In the genomic region with DNA sequence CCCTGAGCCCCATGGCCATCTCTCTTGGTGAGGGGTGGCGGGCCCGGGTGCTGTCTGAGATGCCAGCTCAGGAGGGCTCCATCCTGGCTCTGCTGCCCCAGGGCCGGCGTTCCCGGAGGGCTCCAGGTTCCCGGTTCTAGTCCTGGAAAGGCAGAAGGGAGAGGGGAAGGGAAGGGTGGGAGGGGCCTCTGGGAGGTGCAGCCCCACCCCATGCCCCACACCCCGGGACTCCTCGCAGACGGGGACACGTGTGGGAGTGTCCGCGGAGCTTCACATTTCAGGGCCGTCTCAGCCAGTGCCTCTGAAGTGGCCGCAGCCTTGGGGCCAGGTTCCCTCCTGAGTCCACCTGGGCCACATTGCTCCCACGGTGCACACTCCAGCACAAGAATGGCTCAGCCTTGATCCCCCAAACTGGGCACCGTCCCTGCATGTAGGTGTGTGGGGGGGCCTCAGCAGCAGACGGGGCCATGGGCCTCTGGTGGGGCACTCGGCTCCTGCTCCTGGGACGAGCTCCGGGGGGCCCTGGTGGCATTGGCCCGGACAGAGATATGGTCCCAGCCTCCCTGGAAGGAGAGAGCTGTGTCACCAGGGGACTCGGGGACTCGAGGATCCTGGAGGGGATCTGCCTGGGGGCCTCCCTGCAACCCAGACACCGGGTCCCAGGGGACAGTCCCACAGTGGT, we compare ENCODE assay signal across 19 cellular contexts. TPM values are rescaled to one million over a fixed set of nuclear protein-coding genes. Genes with fewer than 3 reads are reported as not detected.
DNase-seq lines count a peak whose midpoint lies in the region; ATAC-seq and TF ChIP-seq lines count a peak whose summit lies in the region.
"Had no signal": no experiment of that assay in that cellular context is flagged by ENCODE, and none has a peak within 500 bp of the region (broad histone marks: within the 10 kb centered on the region; RNA-seq: fewer than 3 reads in every experiment).

No MANE protein-coding gene starts in this region.

- 93 to 94% methylated on average over 18 to 24 of the region's 24 CpGs for WGBS in endodermal cell (ENCODE audit: insufficient coverage in 1 of 2, insufficient read length in 1 of 2), 2 experiments

- H3K4me1 Mint-ChIP-seq in chondrocyte (ENCODE audit: low read depth) (peaks cover 15% of the 10 kb centered on the region), endodermal cell (no peaks in the 10 kb centered on the region)

- H3K4me3 ChIP-seq in mucosa of descending colon (no peak overlapping the region), upper lobe of right lung (no peak overlapping the region), endodermal cell (ENCODE audit: low read length) (no peak overlapping the region)

- H3K27me3 ChIP-seq in upper lobe of right lung: no peaks in the 10 kb centered on the region
- no peaks in the 10 kb centered on the region for H3K27me3 ChIP-seq in endodermal cell (ENCODE audit: control insufficient read depth, insufficient read depth, low read length, poor library complexity, severe bottlenecking)

- H3K9me3 ChIP-seq in mucosa of descending colon (no peaks in the 10 kb centered on the region), upper lobe of right lung (no peaks in the 10 kb centered on the region), endodermal cell (ENCODE audit: control insufficient read depth, low read length) (no peaks in the 10 kb centered on the region)

- H3K9ac ChIP-seq in endodermal cell (ENCODE audit: extremely low read depth, low read length, poor library complexity, severe bottlenecking): no peak overlapping the region
- H3K9ac ChIP-seq: KMS-11 had no signal

- intact Hi-C loops in Right ventricle myocardium inferior (cut with DNase I) (no loop called here), cardiac septum (cut with DNase I) (no loop called here), mucosa of descending colon (cut with DNase I, micrococcal nuclease) (no loop called here), upper lobe of right lung (cut with DNase I) (no loop called here)

- H3K27ac Mint-ChIP-seq in chondrocyte (ENCODE audit: unreplicated experiment) (no peak overlapping the region), endodermal cell (no peak overlapping the region)
- H3K27ac Mint-ChIP-seq: CD14-positive monocyte had no signal

- H3K4me1 ChIP-seq in mucosa of descending colon (ENCODE audit: low read depth) (no peaks in the 10 kb centered on the region), upper lobe of right lung (no peaks in the 10 kb centered on the region), endodermal cell (ENCODE audit: control insufficient read depth, insufficient read depth, low read length) (no peaks in the 10 kb centered on the region)

- POLR2A ChIA-PET in HEK293T (lab: Yijun Ruan, JAX): no interaction called here

- H3K27me3 Mint-ChIP-seq in chondrocyte (ENCODE audit: low read depth) (no peaks in the 10 kb centered on the region), endodermal cell (ENCODE audit: insufficient read depth) (no peaks in the 10 kb centered on the region)

- DNase-seq in Right ventricle myocardium inferior (ENCODE audit: missing footprints) (peak; percentile 34), cardiac septum (ENCODE audit: low spot score) (no peak), chondrocyte (ENCODE audit: low spot score) (peak; percentile 75), mucosa of descending colon (peak in 2 of 3 donors; percentile 16 to 45), upper lobe of right lung (peak; percentile 57), endodermal cell (no peak), HEK293T (ENCODE audit: extremely low spot score) (no peak)
- DNase-seq: COR-L47; NCI-H1105 treated with DMSO at 0.1 percent for 48 hours; NCI-H187; NCI-H69; NK-92 treated with Interleukin-12 subunit alpha and Interleukin-12 subunit beta, amount 100 ng/mL, for 24 hours had no signal

- H3K27ac ChIP-seq in upper lobe of right lung: no peak overlapping the region
- no peak overlapping the region for H3K27ac ChIP-seq in endodermal cell (ENCODE audit: low read depth, low read length)
- H3K27ac ChIP-seq: KMS-11, RWPE1 had no signal

- CTCF ChIA-PET in HEK293T (lab: Yijun Ruan, JAX): interaction anchor here (1.3 kb wide), 1 partner anchor 49 kb away, joined by 3 read pairs; no protein-coding TSS in a partner anchor

- no peak for TF ChIP-seq CTCF in chondrocyte (IDR thresholded peaks at IDR 0.05)
- TF ChIP-seq CTCF in mucosa of descending colon (IDR thresholded peaks at IDR 0.05): no peak
- TF ChIP-seq CTCF in upper lobe of right lung (IDR thresholded peaks at IDR 0.05): no peak
- TF ChIP-seq CTCF in endodermal cell (conservative IDR thresholded peaks at IDR 0.05): no peak

- H3K4me3 Mint-ChIP-seq in chondrocyte (ENCODE audit: unreplicated experiment) (no peak overlapping the region), endodermal cell (no peak overlapping the region)
- H3K4me3 Mint-ChIP-seq: CD14-positive monocyte had no signal

- H3K9me3 Mint-ChIP-seq in chondrocyte (ENCODE audit: low read depth) (peaks cover 6% of the 10 kb centered on the region), endodermal cell (no peaks in the 10 kb centered on the region)

- H3K36me3 Mint-ChIP-seq in chondrocyte (ENCODE audit: low read depth): peaks cover 9% of the 10 kb centered on the region
- peaks cover 4% of the 10 kb centered on the region for H3K36me3 Mint-ChIP-seq in endodermal cell (ENCODE audit: low read depth)

- H3K36me3 ChIP-seq in mucosa of descending colon (ENCODE audit: low read depth): no peaks in the 10 kb centered on the region
- H3K36me3 ChIP-seq in upper lobe of right lung: peaks cover 27% of the 10 kb centered on the region
- no peaks in the 10 kb centered on the region for H3K36me3 ChIP-seq in endodermal cell (ENCODE audit: control insufficient read depth, insufficient read depth, low read length)

- no peak for ATAC-seq in Right ventricle myocardium inferior
- ATAC-seq in mucosa of descending colon: no peak
- ATAC-seq in upper lobe of right lung: no peak
- no peak for ATAC-seq in HG03520 (IDR thresholded peaks at IDR 0.05; ENCODE audit: unreplicated experiment)
- ATAC-seq: HCT116 had no signal

TF ChIP-seq in HEK293T, 16 proteins besides CTCF, POLR2A, EP300 and RAD21:
- TF ChIP-seq SP1 (IDR thresholded peaks at IDR 0.05) (no peak), TARDBP (IDR thresholded peaks at IDR 0.05) (no peak), FOXM1 (IDR thresholded peaks at IDR 0.05; ENCODE audit: borderline replicate concordance) (no peak), L3MBTL2 (conservative IDR thresholded peaks at IDR 0.05) (no peak), ZNF384 (IDR thresholded peaks at IDR 0.05) (no peak), BHLHE40 (IDR thresholded peaks at IDR 0.05; ENCODE audit: borderline replicate concordance) (no peak), ARNT (IDR thresholded peaks at IDR 0.05) (no peak), SUZ12 (IDR thresholded peaks at IDR 0.05) (no peak), CTBP1 (IDR thresholded peaks at IDR 0.05; ENCODE audit: borderline replicate concordance) (no peak), FOXA1 (IDR thresholded peaks at IDR 0.05) (no peak), NFRKB (IDR thresholded peaks at IDR 0.05) (no peak), FOXK2 (IDR thresholded peaks at IDR 0.05) (no peak), ELF4 (IDR thresholded peaks at IDR 0.05) (no peak), LEF1 (IDR thresholded peaks at IDR 0.05; ENCODE audit: borderline replicate concordance) (no peak), HDGF (IDR thresholded peaks at IDR 0.05; ENCODE audit: borderline replicate concordance) (no peak)
- TF ChIP-seq, protein P1, sequence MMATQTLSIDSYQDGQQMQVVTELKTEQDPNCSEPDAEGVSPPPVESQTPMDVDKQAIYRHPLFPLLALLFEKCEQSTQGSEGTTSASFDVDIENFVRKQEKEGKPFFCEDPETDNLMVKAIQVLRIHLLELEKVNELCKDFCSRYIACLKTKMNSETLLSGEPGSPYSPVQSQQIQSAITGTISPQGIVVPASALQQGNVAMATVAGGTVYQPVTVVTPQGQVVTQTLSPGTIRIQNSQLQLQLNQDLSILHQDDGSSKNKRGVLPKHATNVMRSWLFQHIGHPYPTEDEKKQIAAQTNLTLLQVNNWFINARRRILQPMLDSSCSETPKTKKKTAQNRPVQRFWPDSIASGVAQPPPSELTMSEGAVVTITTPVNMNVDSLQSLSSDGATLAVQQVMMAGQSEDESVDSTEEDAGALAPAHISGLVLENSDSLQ (IDR thresholded peaks at IDR 0.05): no peak

RNA-seq across cellular contexts. Expression of a gene that starts 5.8 kb away (rescaled TPM):
- not detected for total RNA-seq in Right ventricle myocardium inferior
- total RNA-seq in cardiac septum: not detected
- 0.32 to 1.2 TPM in 2 of 3 replicates, not detected in the other for total RNA-seq in chondrocyte
- total RNA-seq in mucosa of descending colon: 1 to 10 TPM in 2 of 3 donors, not detected in 1; 1.3 to 2.8 TPM
- 0.81 TPM for total RNA-seq in upper lobe of right lung
- under 1 TPM; 0.86 to 0.95 TPM for total RNA-seq in endodermal cell
- polyA plus RNA-seq in endodermal cell (2013, experiment 1 of 2): not detected
- polyA plus RNA-seq in endodermal cell (2013, experiment 2 of 2): not detected
- total RNA-seq: A172, SK-MEL-5 had no signal
- polyA plus RNA-seq: CD14-positive monocyte had no signal

RNA-seq across cellular contexts. Expression of a gene that starts 35.0 kb away (rescaled TPM):
- total RNA-seq in Right ventricle myocardium inferior: 20.9 TPM
- total RNA-seq in cardiac septum: 16.6 TPM
- 27.3 to 33.8 TPM (median 32.0 TPM) in 3 replicates for total RNA-seq in chondrocyte
- total RNA-seq in mucosa of descending colon: 10 to 100 TPM; 37.0 to 50.5 (median 45.5) TPM
- 55.2 TPM for total RNA-seq in upper lobe of right lung
- total RNA-seq in endodermal cell: 10 to 100 TPM; 27.2 to 32.0 TPM
- polyA plus RNA-seq in endodermal cell (2013, experiment 1 of 2): 18.7 TPM
- 19.2 TPM for polyA plus RNA-seq in endodermal cell (2013, experiment 2 of 2)

Comparison
In these comparisons a context has a peak if more than half of its experiments do, and no peak if none do; other contexts are left out.
1. DNase-seq: peak in Right ventricle myocardium inferior (single experiment), chondrocyte (single experiment), mucosa of descending colon (2 of 3) and upper lobe of right lung (single experiment); none in cardiac septum (single experiment), endodermal cell (single experiment) and HEK293T (single experiment).